ENCODE assay signal across 8 cellular contexts in genomic region chr2:215950009-215950408, GRCh38.
DNase-seq lines count a peak whose midpoint lies in the region; ATAC-seq and TF ChIP-seq lines count a peak whose summit lies in the region.

No MANE protein-coding gene starts in this region.

- peak; percentile 91 for ATAC-seq in GM18499 (IDR thresholded peaks at IDR 0.05; ENCODE audit: insufficient read depth, unreplicated experiment)
- ATAC-seq in HG02642 (IDR thresholded peaks at IDR 0.05; ENCODE audit: poor library complexity, unreplicated experiment), result peak; percentile 82
- peak; percentile 21 for ATAC-seq in body of pancreas
- peak; percentile 61 for ATAC-seq in memory B cell (ENCODE audit: low read depth)

- H3K4me3 ChIP-seq in BJ (ENCODE audit: low read depth, low read length), result no peak overlapping the region
- no peak overlapping the region for H3K4me3 ChIP-seq in body of pancreas

- no peak overlapping the region for H3K27ac Mint-ChIP-seq in memory B cell

- H3K27ac ChIP-seq in body of pancreas, result no peak overlapping the region

- H3K27me3 Mint-ChIP-seq in memory B cell, result no peaks in the 10 kb centered on the region

- no peak overlapping the region for H3K4me3 Mint-ChIP-seq in memory B cell

- H3K36me3 ChIP-seq in BJ (ENCODE audit: control insufficient read depth, insufficient read depth, low read length) (no peaks in the 10 kb centered on the region), body of pancreas (replicated peaks in 1 of 2; ENCODE audit: insufficient read depth in 1 of 2, low read depth in 2 of 2) (no peaks in the 10 kb centered on the region)

- TF ChIP-seq POLR2A in body of pancreas (IDR thresholded peaks at IDR 0.05), result no peak

- peaks cover 4% of the 10 kb centered on the region for H3K4me1 ChIP-seq in body of pancreas

- H3K4me1 Mint-ChIP-seq in memory B cell, result peaks cover 2% of the 10 kb centered on the region

- WGBS in body of pancreas, 2 donors, result 59 to 63% methylated on average over 3 of the region's 3 CpGs

- no peaks in the 10 kb centered on the region for H3K9me3 ChIP-seq in body of pancreas

- peaks cover 20% of the 10 kb centered on the region for H3K36me3 Mint-ChIP-seq in memory B cell

- CTCF ChIA-PET in BJ (lab: Yijun Ruan, JAX), result interaction anchor here (0.8 to 4.3 kb wide), 13 partner anchors 8 to 108 kb away, joined by 3 to 35 read pairs (median 5); no protein-coding TSS in a partner anchor

- intact Hi-C loops in body of pancreas (cut with DNase I), result no loop called here

- H3K9me3 Mint-ChIP-seq in memory B cell, result no peaks in the 10 kb centered on the region

- DNase-seq in BJ (ENCODE audit: low read depth) (no peak), NCI-H1092 treated with DMSO at 0.1 percent for 48 hours (lab: John Stamatoyannopoulos, UW) (peak; percentile 1), body of pancreas (no peak), memory B cell (ENCODE audit: low spot score in 2 of 2) (peak in 1 of 2 donors; percentile 4), ureter (ENCODE audit: low spot score) (no peak)
- no peak for DNase-seq in stimulated activated CD4-positive, alpha-beta T cell treated with anti-CD3 and anti-CD28 coated beads, Interleukin-12 subunit alpha, Interleukin-12 subunit beta, amount 100 ng/mL, for 4 hours

- POLR2A ChIA-PET in BJ (lab: Charles Lee), result no interaction called here

- H3K27me3 ChIP-seq in BJ (ENCODE audit: control insufficient read depth, insufficient read depth, low read length), result no peaks in the 10 kb centered on the region
- no peaks in the 10 kb centered on the region for H3K27me3 ChIP-seq in body of pancreas

- peak; percentile 62 for TF ChIP-seq CTCF in BJ (IDR thresholded peaks at IDR 0.05; ENCODE audit: insufficient read depth, low read depth, low read length)
- TF ChIP-seq CTCF in body of pancreas (IDR thresholded peaks at IDR 0.05), result peak in 5 of 7 experiments; percentile 25 to 44 (median 33)

Comparison
In these comparisons a context has a peak if more than half of its experiments do, and no peak if none do; other contexts are left out.
1. ATAC-seq: peak in every context shown above with its lines; median percentile 91 in GM18499; 82 in HG02642; 61 in memory B cell; 21 in body of pancreas.